ENCODE assay signal across 9 cellular contexts in genomic region chr2:65351234-65351947, GRCh38.
DNase-seq lines count a peak whose midpoint lies in the region; ATAC-seq and TF ChIP-seq lines count a peak whose summit lies in the region.
"Had no signal": no experiment of that assay in that cellular context is flagged by ENCODE, and none has a peak within 500 bp of the region (broad histone marks: within the 10 kb centered on the region; RNA-seq: fewer than 3 reads in every experiment).

No MANE protein-coding gene starts in this region.

- H2AFZ ChIP-seq in KMS-11 (ENCODE audit: low read depth) = no peak overlapping the region

- no peaks in the 10 kb centered on the region for H4K20me1 ChIP-seq in KMS-11 (ENCODE audit: insufficient read depth)

- intact Hi-C loops in right cardiac atrium (cut with DNase I) = no loop called here
- intact Hi-C loops in stomach (cut with DNase I; ENCODE audit: low total_unique reads) = no loop called here
- intact Hi-C loops in posterior vena cava (cut with DNase I) = no loop called here

- WGBS in right cardiac atrium = 48% methylated on average over 10 of the region's 10 CpGs
- 65 to 72% (median 67%) methylated on average over 10 of the region's 10 CpGs for WGBS in stomach, 5 donors

- TF ChIP-seq CTCF in KMS-11 (conservative IDR thresholded peaks at IDR 0.05; ENCODE audit: low read depth, low read length) (no peak; the same call in 1 of the 2 replicates), stomach (IDR thresholded peaks at IDR 0.05) (no peak), GM13976 (IDR thresholded peaks at IDR 0.05; ENCODE audit: borderline replicate concordance, control extremely low read depth, extremely low read depth, insufficient read depth, missing control alignments) (no peak)

- in situ Hi-C loops in GM13976 (cut with MboI; ENCODE audit: low sequenced_read_pairs, unreplicated experiment) = no loop called here

- H3K4me3 ChIP-seq in KMS-11 (IDR thresholded peaks at IDR 0.05; ENCODE audit: insufficient read depth, low read depth, low read length) (no peak overlapping the region), right cardiac atrium (ENCODE audit: low read length) (no peak overlapping the region), stomach (no peak overlapping the region)

- H3K4me2 ChIP-seq in KMS-11 = peak overlapping the region; percentile 25; the same call in 1 of the 2 replicates

- H3K36me3 ChIP-seq in KMS-11 (ENCODE audit: insufficient read depth) = no peaks in the 10 kb centered on the region
- H3K36me3 ChIP-seq in stomach = no peaks in the 10 kb centered on the region

- H3K27me3 ChIP-seq in KMS-11 (ENCODE audit: insufficient read depth, low read depth) (no peaks in the 10 kb centered on the region), right cardiac atrium (ENCODE audit: control insufficient read depth, insufficient read depth) (no peaks in the 10 kb centered on the region), stomach (no peaks in the 10 kb centered on the region)

- no peak overlapping the region for H3K9ac ChIP-seq in KMS-11

- TF ChIP-seq POLR2A in stomach (IDR thresholded peaks at IDR 0.05) = no peak

- DNase-seq in SK-N-DZ (ENCODE audit: low spot score) = peak; percentile 91
- peak in 2 of 3 donors; percentile 30 to 65 for DNase-seq in right cardiac atrium
- DNase-seq in stomach = no peak
- DNase-seq in posterior vena cava (ENCODE audit: low spot score) = no peak
- DNase-seq in occipital lobe (lab: John Stamatoyannopoulos, UW) = no peak
- DNase-seq in NCI-H345 treated with DMSO at 0.1 percent for 48 hours (lab: John Stamatoyannopoulos, UW; ENCODE audit: unreplicated experiment) = no peak
- no peak for DNase-seq in GM13976 (ENCODE audit: low spot score)
- DNase-seq: HFFc6 had no signal

- no peak overlapping the region for H3K27ac ChIP-seq in KMS-11
- no peak overlapping the region for H3K27ac ChIP-seq in right cardiac atrium (ENCODE audit: low read length)
- H3K27ac ChIP-seq in stomach = peak overlapping the region in 3 of 5 donors; percentile 11 to 47 (median 32)

- peak; percentile 60 to 80 for ATAC-seq in right cardiac atrium

- TF ChIP-seq EP300 in stomach (IDR thresholded peaks at IDR 0.05) = no peak

- peaks cover 93% of the 10 kb centered on the region for H3K79me2 ChIP-seq in KMS-11 (ENCODE audit: insufficient read depth, low read depth)

- H3K9me3 ChIP-seq in right cardiac atrium (ENCODE audit: control insufficient read depth, low read length) = no peaks in the 10 kb centered on the region
- H3K9me3 ChIP-seq in stomach = no peaks in the 10 kb centered on the region

- peaks cover 64% of the 10 kb centered on the region for H3K4me1 ChIP-seq in KMS-11 (ENCODE audit: low read depth, poor library complexity, severe bottlenecking)
- H3K4me1 ChIP-seq in right cardiac atrium (ENCODE audit: control insufficient read depth, insufficient read depth, low read length) = peaks cover 20% of the 10 kb centered on the region
- H3K4me1 ChIP-seq in stomach = peaks cover 19 to 44% (median 26%) of the 10 kb centered on the region in 4 donors

Comparison
In these comparisons a context has a peak if more than half of its experiments do, and no peak if none do; other contexts are left out.
1. H3K27ac ChIP-seq: peak in stomach (3 of 5); none in KMS-11 (single experiment) and right cardiac atrium (single experiment).
2. DNase-seq: peak in SK-N-DZ (single experiment) and right cardiac atrium (2 of 3); none in stomach (single experiment), posterior vena cava (single experiment), occipital lobe (single experiment), NCI-H345 treated with DMSO at 0.1 percent for 48 hours (single experiment) and GM13976 (single experiment).